In the genomic region with DNA sequence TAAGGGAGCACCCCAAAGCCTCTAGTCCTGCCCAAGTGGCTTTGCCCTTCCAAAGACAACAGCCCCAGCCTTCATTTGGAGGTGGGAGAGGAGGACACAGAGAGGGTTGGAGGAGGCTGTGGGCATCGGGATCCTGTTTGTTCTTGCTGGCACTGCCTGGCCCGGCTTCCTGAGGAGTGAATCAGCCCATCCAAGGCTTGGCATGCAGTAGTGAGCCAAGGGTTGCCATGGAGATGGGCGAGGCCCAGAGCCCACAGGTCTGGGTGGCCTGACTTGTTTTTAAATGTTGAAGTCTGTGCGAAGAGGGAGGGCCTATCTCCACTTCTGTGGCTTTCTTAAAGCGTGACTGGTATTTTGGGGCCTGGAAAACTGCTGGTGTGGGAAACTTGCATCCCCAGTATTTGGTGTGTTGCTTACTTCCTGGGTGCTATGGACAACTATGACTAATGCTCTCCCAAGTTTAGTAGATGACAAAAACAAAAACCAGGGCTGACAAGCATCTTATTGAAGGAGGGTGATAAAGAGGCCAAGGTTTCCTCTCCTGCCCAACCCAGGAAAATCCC, we compare ENCODE assay signal across 1 cellular context.
TF ChIP-seq lines count a peak whose summit lies in the region.

No MANE protein-coding gene starts in this region.

TF ChIP-seq in HCT116, 20 proteins besides CTCF, POLR2A, EP300 and RAD21 (continued from another document):
- TF ChIP-seq, protein P1, sequence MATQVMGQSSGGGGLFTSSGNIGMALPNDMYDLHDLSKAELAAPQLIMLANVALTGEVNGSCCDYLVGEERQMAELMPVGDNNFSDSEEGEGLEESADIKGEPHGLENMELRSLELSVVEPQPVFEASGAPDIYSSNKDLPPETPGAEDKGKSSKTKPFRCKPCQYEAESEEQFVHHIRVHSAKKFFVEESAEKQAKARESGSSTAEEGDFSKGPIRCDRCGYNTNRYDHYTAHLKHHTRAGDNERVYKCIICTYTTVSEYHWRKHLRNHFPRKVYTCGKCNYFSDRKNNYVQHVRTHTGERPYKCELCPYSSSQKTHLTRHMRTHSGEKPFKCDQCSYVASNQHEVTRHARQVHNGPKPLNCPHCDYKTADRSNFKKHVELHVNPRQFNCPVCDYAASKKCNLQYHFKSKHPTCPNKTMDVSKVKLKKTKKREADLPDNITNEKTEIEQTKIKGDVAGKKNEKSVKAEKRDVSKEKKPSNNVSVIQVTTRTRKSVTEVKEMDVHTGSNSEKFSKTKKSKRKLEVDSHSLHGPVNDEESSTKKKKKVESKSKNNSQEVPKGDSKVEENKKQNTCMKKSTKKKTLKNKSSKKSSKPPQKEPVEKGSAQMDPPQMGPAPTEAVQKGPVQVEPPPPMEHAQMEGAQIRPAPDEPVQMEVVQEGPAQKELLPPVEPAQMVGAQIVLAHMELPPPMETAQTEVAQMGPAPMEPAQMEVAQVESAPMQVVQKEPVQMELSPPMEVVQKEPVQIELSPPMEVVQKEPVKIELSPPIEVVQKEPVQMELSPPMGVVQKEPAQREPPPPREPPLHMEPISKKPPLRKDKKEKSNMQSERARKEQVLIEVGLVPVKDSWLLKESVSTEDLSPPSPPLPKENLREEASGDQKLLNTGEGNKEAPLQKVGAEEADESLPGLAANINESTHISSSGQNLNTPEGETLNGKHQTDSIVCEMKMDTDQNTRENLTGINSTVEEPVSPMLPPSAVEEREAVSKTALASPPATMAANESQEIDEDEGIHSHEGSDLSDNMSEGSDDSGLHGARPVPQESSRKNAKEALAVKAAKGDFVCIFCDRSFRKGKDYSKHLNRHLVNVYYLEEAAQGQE (IDR thresholded peaks at IDR 0.05; ENCODE audit: low read depth): no peak
- TF ChIP-seq EZH2phosphoT487 (IDR thresholded peaks at IDR 0.05; ENCODE audit: borderline replicate concordance) (no peak), SIN3A (IDR thresholded peaks at IDR 0.05; ENCODE audit: low read depth) (peak; percentile 30; the same call in 1 of the 2 replicates), SRF (IDR thresholded peaks at IDR 0.05; ENCODE audit: low read depth) (no peak), JUND (IDR thresholded peaks at IDR 0.05) (peak; percentile 63; the same call in 1 of the 2 replicates), SP1 (IDR thresholded peaks at IDR 0.05; ENCODE audit: low read depth) (peak; percentile 77), CBX3 (IDR thresholded peaks at IDR 0.05; ENCODE audit: low read depth) (no peak)
- TF ChIP-seq, protein P2, sequence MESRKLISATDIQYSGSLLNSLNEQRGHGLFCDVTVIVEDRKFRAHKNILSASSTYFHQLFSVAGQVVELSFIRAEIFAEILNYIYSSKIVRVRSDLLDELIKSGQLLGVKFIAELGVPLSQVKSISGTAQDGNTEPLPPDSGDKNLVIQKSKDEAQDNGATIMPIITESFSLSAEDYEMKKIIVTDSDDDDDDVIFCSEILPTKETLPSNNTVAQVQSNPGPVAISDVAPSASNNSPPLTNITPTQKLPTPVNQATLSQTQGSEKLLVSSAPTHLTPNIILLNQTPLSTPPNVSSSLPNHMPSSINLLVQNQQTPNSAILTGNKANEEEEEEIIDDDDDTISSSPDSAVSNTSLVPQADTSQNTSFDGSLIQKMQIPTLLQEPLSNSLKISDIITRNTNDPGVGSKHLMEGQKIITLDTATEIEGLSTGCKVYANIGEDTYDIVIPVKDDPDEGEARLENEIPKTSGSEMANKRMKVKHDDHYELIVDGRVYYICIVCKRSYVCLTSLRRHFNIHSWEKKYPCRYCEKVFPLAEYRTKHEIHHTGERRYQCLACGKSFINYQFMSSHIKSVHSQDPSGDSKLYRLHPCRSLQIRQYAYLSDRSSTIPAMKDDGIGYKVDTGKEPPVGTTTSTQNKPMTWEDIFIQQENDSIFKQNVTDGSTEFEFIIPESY (IDR thresholded peaks at IDR 0.05; ENCODE audit: extremely low read depth, insufficient replicate concordance, low read length): no peak
